In genomic region chr19:14006766-14007562, GRCh38 we compare ENCODE assay signal across 9 cellular contexts. TPM values are rescaled to one million over a fixed set of nuclear protein-coding genes. Genes with fewer than 3 reads are reported as not detected.
DNase-seq lines count a peak whose midpoint lies in the region; ATAC-seq and TF ChIP-seq lines count a peak whose summit lies in the region.
"Had no signal": no experiment of that assay in that cellular context is flagged by ENCODE, and none has a peak within 500 bp of the region (broad histone marks: within the 10 kb centered on the region; RNA-seq: fewer than 3 reads in every experiment).

No MANE protein-coding gene starts in this region.

- no peaks in the 10 kb centered on the region for H3K36me3 ChIP-seq in lower lobe of right lung
- H3K36me3 ChIP-seq in tibial nerve: no peaks in the 10 kb centered on the region

- peaks cover 32% of the 10 kb centered on the region for H3K4me1 ChIP-seq in lower lobe of right lung
- H3K4me1 ChIP-seq in tibial nerve: peaks cover 0 to 37% (median 16%) of the 10 kb centered on the region in 4 donors

- no peak for TF ChIP-seq CTCF in lower lobe of right lung (IDR thresholded peaks at IDR 0.05)
- no peak for TF ChIP-seq CTCF in tibial nerve (IDR thresholded peaks at IDR 0.05)

- intact Hi-C loops in Right ventricle myocardium inferior (cut with DNase I) (loop anchor here (2.0 kb wide), 1 partner anchor 54 kb away; the partner anchor contains the start of gene DCAF15), cardiac septum (cut with DNase I) (loop anchor here (2.0 kb wide), 1 partner anchor 54 kb away; the partner anchor contains the start of gene DCAF15), lower lobe of right lung (cut with DNase I) (no loop called here)

- H3K27me3 ChIP-seq in lower lobe of right lung (ENCODE audit: low read depth): no peaks in the 10 kb centered on the region
- H3K27me3 ChIP-seq in tibial nerve: no peaks in the 10 kb centered on the region

- DNase-seq in Right ventricle myocardium inferior (ENCODE audit: missing footprints) (peak; percentile 95), cardiac septum (ENCODE audit: low spot score) (no peak), NCI-H774 (lab: John Stamatoyannopoulos, UW) (peak; percentile 93), caudate nucleus (lab: John Stamatoyannopoulos, UW) (peak in 11 of 61 donors; percentile 48 to 94 (median 85)), lower lobe of right lung (peak; percentile 92), tibial nerve (ENCODE audit: low spot score in 2 of 2) (no peak), cortex of kidney (lab: John Stamatoyannopoulos, UW) (no peak)

- H3K27ac ChIP-seq in caudate nucleus (ENCODE audit: low read depth, low read length): peak overlapping the region; percentile 100
- peak overlapping the region; percentile 100 for H3K27ac ChIP-seq in lower lobe of right lung
- H3K27ac ChIP-seq in tibial nerve: peak overlapping the region; percentile 94 to 100 (median 100)

- peak in 1 of 2 donors; percentile 36 for TF ChIP-seq POLR2A in tibial nerve (IDR thresholded peaks at IDR 0.05)

- H3K4me3 ChIP-seq in lower lobe of right lung: peak overlapping the region; percentile 67
- H3K4me3 ChIP-seq in tibial nerve: peak overlapping the region; percentile 52 to 97 (median 76)

- no peaks in the 10 kb centered on the region for H3K9me3 ChIP-seq in lower lobe of right lung
- H3K9me3 ChIP-seq in tibial nerve: no peaks in the 10 kb centered on the region

- peak; percentile 33 for ATAC-seq in Right ventricle myocardium inferior
- peak; percentile 30 for ATAC-seq in HG02610 (IDR thresholded peaks at IDR 0.05; ENCODE audit: unreplicated experiment)
- peak; percentile 65 for ATAC-seq in lower lobe of right lung

- TF ChIP-seq EP300 in tibial nerve (IDR thresholded peaks at IDR 0.05): peak; percentile 71 to 95

- 13 to 16% methylated on average over 14 to 21 of the region's 56 CpGs for WGBS in tibial nerve, 2 donors

RNA-seq across cellular contexts. Expression of gene RFX1, which starts 0.8 kb away (rescaled TPM):
- total RNA-seq in Right ventricle myocardium inferior (15.4 TPM), cardiac septum (13.4 TPM), lower lobe of right lung (17.8 TPM), tibial nerve (1 to 10 TPM; 3.1 to 8.4 (median 6.0) TPM)

RNA-seq across cellular contexts. Expression of gene RLN3, which starts 21.0 kb away (rescaled TPM):
- total RNA-seq in Right ventricle myocardium inferior: not detected
- total RNA-seq in cardiac septum: not detected
- total RNA-seq in lower lobe of right lung: not detected
- total RNA-seq in tibial nerve: not detected
- total RNA-seq: M059J had no signal

RNA-seq across cellular contexts. Expression of gene IL27RA, which starts 24.6 kb away (rescaled TPM):
- total RNA-seq in Right ventricle myocardium inferior (5.6 TPM), cardiac septum (3.0 TPM), lower lobe of right lung (20.4 TPM), tibial nerve (1 to 10 TPM; 2.4 to 3.5 (median 3.0) TPM)

RNA-seq across cellular contexts. Expression of gene DCAF15, which starts 54.7 kb away (rescaled TPM):
- total RNA-seq in Right ventricle myocardium inferior (18.0 TPM), cardiac septum (17.0 TPM), lower lobe of right lung (28.4 TPM), tibial nerve (10 to 100 TPM; 14.3 to 31.5 (median 19.3) TPM)

RNA-seq across cellular contexts. Expression of gene PALM3, which starts 54.9 kb away (rescaled TPM):
- total RNA-seq in Right ventricle myocardium inferior: 0.41 TPM
- total RNA-seq in cardiac septum: 0.46 TPM
- total RNA-seq in lower lobe of right lung: 7.7 TPM
- total RNA-seq in tibial nerve: 1 to 10 TPM in 1 of 4 donors, under 1 TPM in 3; 0.30 to 2.7 (median 0.53) TPM

Comparison
In these comparisons a context has a peak if more than half of its experiments do, and no peak if none do; other contexts are left out.
1. DNase-seq: peak in Right ventricle myocardium inferior (single experiment), NCI-H774 (single experiment) and lower lobe of right lung (single experiment); none in cardiac septum (single experiment), tibial nerve (0 of 2) and cortex of kidney (single experiment).
2. Peak in every context shown above with its lines, with median percentiles within 50 percentile points of each other: ATAC-seq and H3K27ac ChIP-seq.